ENCODE assay signal across 11 cellular contexts in genomic region chr6:63509652-63510352, GRCh38.
A peak's percentile ranks its signal among the peaks of the same experiment; 100 is the strongest.
DNase-seq lines count a peak whose midpoint lies in the region; ATAC-seq and TF ChIP-seq lines count a peak whose summit lies in the region.
"Had no signal": no experiment of that assay in that cellular context is flagged by ENCODE, and none has a peak within 500 bp of the region (broad histone marks: within the 10 kb centered on the region; RNA-seq: fewer than 3 reads in every experiment).

No MANE protein-coding gene starts in this region.

- H3K36me3 Mint-ChIP-seq in WTC11: no peaks in the 10 kb centered on the region; the same call in 1 of the 2 replicates

- intact Hi-C loops in testis (cut with DNase I; ENCODE audit: low total_unique reads): no loop called here

- no peak overlapping the region for H3K27ac Mint-ChIP-seq in WTC11
- H3K27ac Mint-ChIP-seq: activated CD4-positive, alpha-beta T cell treated with anti-CD3 and anti-CD28 coated beads, Interleukin-2, amount 10 ng/mL, durations not matched to agents 24 days and 14 days; activated naive CD8-positive, alpha-beta T cell treated with anti-CD3 and anti-CD28 coated beads, Interleukin-2, amount 50 U/mL, for 24 hours had no signal

- TF ChIP-seq POLR2A in testis (IDR thresholded peaks at IDR 0.05): no peak

- peak; percentile 45 for ATAC-seq in GM21529 (IDR thresholded peaks at IDR 0.05; ENCODE audit: unreplicated experiment)
- ATAC-seq in WTC11: no peak
- ATAC-seq in GM18870 (IDR thresholded peaks at IDR 0.05; ENCODE audit: unreplicated experiment): no peak
- ATAC-seq in HG03432 (IDR thresholded peaks at IDR 0.05; ENCODE audit: unreplicated experiment): no peak
- ATAC-seq: activated naive CD8-positive, alpha-beta T cell treated with anti-CD3 and anti-CD28 coated beads, Interleukin-2, amount 50 U/mL, for 24 hours had no signal

- TF ChIP-seq CTCF in WTC11 (IDR thresholded peaks at IDR 0.05) (no peak), testis (IDR thresholded peaks at IDR 0.05) (no peak)

- no peaks in the 10 kb centered on the region; the same call in 1 of the 2 replicates for H3K27me3 Mint-ChIP-seq in WTC11 (ENCODE audit: low read depth)

- H3K4me1 Mint-ChIP-seq in WTC11: no peaks in the 10 kb centered on the region
- H3K4me1 Mint-ChIP-seq: activated naive CD8-positive, alpha-beta T cell treated with anti-CD3 and anti-CD28 coated beads, Interleukin-2, amount 50 U/mL, for 24 hours had no signal

- peaks cover 3% of the 10 kb centered on the region for H3K9me3 Mint-ChIP-seq in WTC11
- H3K9me3 Mint-ChIP-seq: activated CD4-positive, alpha-beta T cell treated with anti-CD3 and anti-CD28 coated beads, Interleukin-2, amount 10 ng/mL, durations not matched to agents 24 days and 14 days; activated naive CD8-positive, alpha-beta T cell treated with anti-CD3 and anti-CD28 coated beads, Interleukin-2, amount 50 U/mL, for 24 hours had no signal

- H3K4me1 ChIP-seq in testis: no peaks in the 10 kb centered on the region

- H3K4me3 Mint-ChIP-seq in WTC11: no peak overlapping the region
- H3K4me3 Mint-ChIP-seq: activated CD4-positive, alpha-beta T cell treated with anti-CD3 and anti-CD28 coated beads, Interleukin-2, amount 10 ng/mL, durations not matched to agents 24 days and 14 days; activated naive CD8-positive, alpha-beta T cell treated with anti-CD3 and anti-CD28 coated beads, Interleukin-2, amount 50 U/mL, for 24 hours had no signal

- H3K27ac ChIP-seq in testis: no peak overlapping the region

- no peak overlapping the region for H3K4me3 ChIP-seq in testis

- WGBS in testis, 2 donors: 37 to 51% methylated on average over 7 of the region's 7 CpGs

- DNase-seq in WTC11 (ENCODE audit: low spot score) (no peak), kidney glomerular epithelial cell (lab: John Stamatoyannopoulos, UW) (peak; percentile 34), testis (peak; percentile 78), nucleus accumbens (lab: John Stamatoyannopoulos, UW) (no peak), middle frontal gyrus (ENCODE audit: extremely low spot score, low spot score) (no peak)
- DNase-seq: activated CD4-positive, alpha-beta T cell treated with anti-CD3 and anti-CD28 coated beads, Interleukin-2, amount 10 ng/mL, durations not matched to agents 24 days and 14 days; activated naive CD8-positive, alpha-beta T cell treated with anti-CD3 and anti-CD28 coated beads, Interleukin-2, amount 50 U/mL, for 24 hours; stimulated activated CD4-positive, alpha-beta T cell treated with anti-CD3 and anti-CD28 coated beads, Interleukin-4, amount 100 ng/mL, for 1 hour had no signal

- H3K36me3 ChIP-seq in testis (ENCODE audit: low read depth, missing control alignments): no peaks in the 10 kb centered on the region

- POLR2A ChIA-PET in WTC11 (lab: Charles Lee): no interaction called here

- no peaks in the 10 kb centered on the region for H3K27me3 ChIP-seq in testis

- CTCF ChIA-PET in WTC11 (lab: Charles Lee): no interaction called here

- no peaks in the 10 kb centered on the region for H3K9me3 ChIP-seq in testis

TF ChIP-seq in WTC11, 78 proteins besides CTCF, POLR2A, EP300 and RAD21:
- TF ChIP-seq GABPB1 (CRISPR knock-in tag; IDR thresholded peaks at IDR 0.05): peak; percentile 88
- TF ChIP-seq ZNF219 (CRISPR knock-in tag; IDR thresholded peaks at IDR 0.05; ENCODE audit: borderline replicate concordance): no peak
- no peak for TF ChIP-seq ZNF121 (CRISPR knock-in tag; IDR thresholded peaks at IDR 0.05)
- TF ChIP-seq ATF1 (CRISPR knock-in tag; IDR thresholded peaks at IDR 0.05): no peak

Comparison
In these comparisons a context has a peak if more than half of its experiments do, and no peak if none do; other contexts are left out.
1. DNase-seq: peak in kidney glomerular epithelial cell (single experiment) and testis (single experiment); none in WTC11 (single experiment), nucleus accumbens (0 of 56) and middle frontal gyrus (single experiment).